ENCODE assay signal across 11 cellular contexts in genomic region chr21:15837603-15838002, GRCh38.
DNase-seq lines count a peak whose midpoint lies in the region; ATAC-seq and TF ChIP-seq lines count a peak whose summit lies in the region.
"Had no signal": no experiment of that assay in that cellular context is flagged by ENCODE, and none has a peak within 500 bp of the region (broad histone marks: within the 10 kb centered on the region; RNA-seq: fewer than 3 reads in every experiment).

No MANE protein-coding gene starts in this region.

- H3K4me3 ChIP-seq in mammary epithelial cell (replicated peaks in 1 of 3; ENCODE audit: insufficient read depth in 1 of 3, low read depth in 2 of 3, low read length in 3 of 3) (no peak overlapping the region), mucosa of descending colon (no peak overlapping the region), upper lobe of right lung (no peak overlapping the region)
- H3K4me3 ChIP-seq: A549 had no signal

- CTCF ChIA-PET in MCF 10A (lab: Yijun Ruan, JAX): interaction anchor here (0.7 to 1.1 kb wide), 2 partner anchors 11 to 17 kb away, joined by 3 to 4 read pairs; no protein-coding TSS in a partner anchor
- CTCF ChIA-PET in mammary epithelial cell (lab: Charles Lee; ENCODE audit: low non-redundant PET): no interaction called here

- peaks cover 2% of the 10 kb centered on the region for H3K36me3 ChIP-seq in mammary epithelial cell (ENCODE audit: insufficient read depth, low read length)
- H3K36me3 ChIP-seq in mucosa of descending colon (ENCODE audit: low read depth): no peaks in the 10 kb centered on the region
- peaks cover 35% of the 10 kb centered on the region for H3K36me3 ChIP-seq in upper lobe of right lung

- peaks cover 18% of the 10 kb centered on the region for H3K4me1 ChIP-seq in mammary epithelial cell (ENCODE audit: insufficient read depth, low read length)
- H3K4me1 ChIP-seq in mucosa of descending colon (ENCODE audit: low read depth): peaks cover 14% of the 10 kb centered on the region
- no peaks in the 10 kb centered on the region for H3K4me1 ChIP-seq in upper lobe of right lung

- H3K27me3 Mint-ChIP-seq in MCF 10A (ENCODE audit: insufficient read depth, unreplicated experiment): no peaks in the 10 kb centered on the region
- no peaks in the 10 kb centered on the region for H3K27me3 Mint-ChIP-seq in activated T-cell treated with anti-CD3 and anti-CD28 coated beads, Interleukin-2, amount 50 U/mL, for 24 hours

- peak; percentile 25 for DNase-seq in MCF 10A (ENCODE audit: unreplicated experiment)
- DNase-seq in mammary epithelial cell: no peak
- peak; percentile 30 for DNase-seq in fibroblast of the conjunctiva (ENCODE audit: low read depth)
- no peak for DNase-seq in mucosa of descending colon
- DNase-seq in upper lobe of right lung: no peak
- no peak for DNase-seq in posterior cingulate gyrus
- DNase-seq in activated T-cell treated with anti-CD3 and anti-CD28 coated beads, Interleukin-2, amount 50 U/mL, for 24 hours: no peak
- DNase-seq in NCI-H524 (lab: John Stamatoyannopoulos, UW): no peak
- DNase-seq: DMS 273 treated with DMSO at 0.1 percent for 48 hours, natural killer cell had no signal

- H3K27ac ChIP-seq in mammary epithelial cell (ENCODE audit: insufficient read depth, low read depth, low read length) (no peak overlapping the region), upper lobe of right lung (no peak overlapping the region)
- H3K27ac ChIP-seq: A549 had no signal

- H3K9me3 Mint-ChIP-seq in MCF 10A (ENCODE audit: unreplicated experiment): no peaks in the 10 kb centered on the region
- H3K9me3 Mint-ChIP-seq in activated T-cell treated with anti-CD3 and anti-CD28 coated beads, Interleukin-2, amount 50 U/mL, for 24 hours: no peaks in the 10 kb centered on the region
- H3K9me3 Mint-ChIP-seq: natural killer cell had no signal

- intact Hi-C loops in MCF 10A (cut with micrococcal nuclease) (no loop called here), mammary epithelial cell (cut with micrococcal nuclease) (no loop called here), mucosa of descending colon (cut with DNase I, micrococcal nuclease) (no loop called here), upper lobe of right lung (cut with DNase I) (no loop called here), posterior cingulate gyrus (cut with DNase I) (no loop called here)

- no peaks in the 10 kb centered on the region for H3K9me3 ChIP-seq in mammary epithelial cell (replicated peaks; ENCODE audit: insufficient read depth, low read length)
- H3K9me3 ChIP-seq in mucosa of descending colon: no peaks in the 10 kb centered on the region
- H3K9me3 ChIP-seq in upper lobe of right lung: no peaks in the 10 kb centered on the region
- H3K9me3 ChIP-seq: A549 had no signal

- H3K27me3 ChIP-seq in mammary epithelial cell (ENCODE audit: insufficient read depth, low read length) (no peaks in the 10 kb centered on the region), upper lobe of right lung (no peaks in the 10 kb centered on the region)

- no peaks in the 10 kb centered on the region for H3K79me2 ChIP-seq in mammary epithelial cell (ENCODE audit: insufficient read depth, low read length)

- peaks cover 27% of the 10 kb centered on the region for H3K36me3 Mint-ChIP-seq in MCF 10A (ENCODE audit: insufficient read depth, unreplicated experiment)
- H3K36me3 Mint-ChIP-seq in activated T-cell treated with anti-CD3 and anti-CD28 coated beads, Interleukin-2, amount 50 U/mL, for 24 hours (ENCODE audit: low read depth): peaks cover 41% of the 10 kb centered on the region
- H3K36me3 Mint-ChIP-seq: natural killer cell had no signal

- WGBS in mammary epithelial cell (ENCODE audit: low coverage, missing lambda C conversion rate): 81% methylated on average over 4 of the region's 5 CpGs

- H2AFZ ChIP-seq in mammary epithelial cell (ENCODE audit: low read depth, low read length): no peak overlapping the region

- BruUV-seq in MCF 10A (replicated peaks; lab: Mats Ljungman, UMichigan) (no TSS peak), mammary epithelial cell (replicated peaks; lab: Mats Ljungman, UMichigan) (no TSS peak)

- peak overlapping the region; percentile 21 for H3K4me3 Mint-ChIP-seq in MCF 10A (ENCODE audit: unreplicated experiment)
- H3K4me3 Mint-ChIP-seq in activated T-cell treated with anti-CD3 and anti-CD28 coated beads, Interleukin-2, amount 50 U/mL, for 24 hours: no peak overlapping the region
- H3K4me3 Mint-ChIP-seq: natural killer cell had no signal

- ATAC-seq in mucosa of descending colon (peak; percentile 87), upper lobe of right lung (peak; percentile 77)
- ATAC-seq: A549, natural killer cell had no signal

- no peak for TF ChIP-seq CTCF in MCF 10A (IDR thresholded peaks at IDR 0.05; ENCODE audit: unreplicated experiment)
- no peak for TF ChIP-seq CTCF in mammary epithelial cell (conservative IDR thresholded peaks at IDR 0.05 in 1 of 2, IDR thresholded peaks at IDR 0.05 in 1 of 2; ENCODE audit: extremely low read depth in 1 of 2, insufficient read depth in 1 of 2, low read depth in 1 of 2, low read length in 2 of 2)
- TF ChIP-seq CTCF in mucosa of descending colon (IDR thresholded peaks at IDR 0.05): no peak
- TF ChIP-seq CTCF in upper lobe of right lung (IDR thresholded peaks at IDR 0.05): no peak

- dilution Hi-C loops in mammary epithelial cell (cut with HindIII; ENCODE audit: low sequenced_read_pairs): no loop called here

- peaks cover 8% of the 10 kb centered on the region for H3K4me1 Mint-ChIP-seq in MCF 10A (ENCODE audit: insufficient read depth, unreplicated experiment)
- peaks cover 5% of the 10 kb centered on the region for H3K4me1 Mint-ChIP-seq in activated T-cell treated with anti-CD3 and anti-CD28 coated beads, Interleukin-2, amount 50 U/mL, for 24 hours (ENCODE audit: low read depth)

- H3K4me2 ChIP-seq in mammary epithelial cell (ENCODE audit: insufficient read depth, low read depth, low read length): no peak overlapping the region
- H3K4me2 ChIP-seq: A549 had no signal

- POLR2A ChIA-PET in MCF 10A (lab: Yijun Ruan, JAX): interaction anchor here (0.7 to 0.9 kb wide), 3 partner anchors 11 to 932 kb away, joined by 3 to 4 read pairs (median 3); no protein-coding TSS in a partner anchor

- in situ Hi-C loops in mammary epithelial cell (cut with MboI; ENCODE audit: low sequenced_read_pairs in 2 of 2): no loop called here

- H3K27ac Mint-ChIP-seq in MCF 10A (ENCODE audit: low read depth, unreplicated experiment): peak overlapping the region; percentile 61
- no peak overlapping the region for H3K27ac Mint-ChIP-seq in activated T-cell treated with anti-CD3 and anti-CD28 coated beads, Interleukin-2, amount 50 U/mL, for 24 hours
- H3K27ac Mint-ChIP-seq: natural killer cell had no signal

- H4K20me1 ChIP-seq in mammary epithelial cell (ENCODE audit: insufficient read depth, low read length): no peaks in the 10 kb centered on the region

- H3K9ac ChIP-seq in mammary epithelial cell (ENCODE audit: insufficient read depth, low read length): no peak overlapping the region

Comparison
In these comparisons a context has a peak if more than half of its experiments do, and no peak if none do; other contexts are left out.
1. DNase-seq: peak in MCF 10A (single experiment) and fibroblast of the conjunctiva (single experiment); none in mammary epithelial cell (single experiment), mucosa of descending colon (0 of 3), upper lobe of right lung (single experiment), posterior cingulate gyrus (0 of 10), activated T-cell treated with anti-CD3 and anti-CD28 coated beads, Interleukin-2, amount 50 U/mL, for 24 hours (single experiment) and NCI-H524 (0 of 2).